8 cellular contexts compared by ENCODE assay signal in the genomic region with DNA sequence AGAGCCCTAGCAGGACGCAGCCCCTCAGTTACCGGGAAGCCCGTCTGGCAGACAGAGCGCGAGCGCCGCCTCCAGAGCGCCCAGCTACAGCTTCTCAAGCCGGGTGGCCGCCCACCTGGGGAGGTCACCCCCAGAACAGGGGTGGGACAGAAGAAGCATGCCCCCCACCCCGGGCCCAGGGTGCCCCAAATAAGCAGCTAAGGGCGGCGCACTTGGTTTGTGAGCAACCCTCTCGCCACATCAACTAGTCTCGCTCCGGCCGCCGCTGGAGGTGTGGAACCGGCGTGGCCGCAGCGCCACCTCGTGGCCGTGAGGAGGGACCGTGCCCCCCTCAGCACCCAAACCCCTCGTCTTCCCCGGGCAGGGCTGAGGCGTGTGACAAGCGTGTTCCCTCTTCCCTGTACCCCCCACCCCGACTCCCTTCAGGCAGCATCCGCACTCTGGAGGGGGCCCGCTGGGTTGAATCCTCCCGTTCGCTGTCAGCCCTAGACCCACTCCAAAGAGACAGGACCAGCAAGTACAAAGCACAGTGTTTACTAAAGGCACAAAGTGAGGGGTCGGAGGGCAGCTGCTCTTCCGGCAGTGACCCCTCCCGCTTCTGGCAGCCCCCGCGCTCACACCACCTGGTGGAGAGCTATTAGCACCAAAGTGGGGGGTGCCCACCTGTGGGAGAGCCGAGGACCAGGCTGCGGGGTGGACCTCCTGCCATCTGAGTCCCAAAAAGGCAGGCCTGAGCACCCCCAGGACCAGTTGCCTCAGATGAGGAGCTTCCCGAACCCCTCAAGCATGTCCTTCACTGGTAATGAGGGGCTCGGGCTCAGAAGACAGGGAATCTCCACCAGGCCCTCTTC. TPM values are rescaled to one million over a fixed set of nuclear protein-coding genes. Genes with fewer than 3 reads are reported as not detected.
DNase-seq lines count a peak whose midpoint lies in the region; ATAC-seq and TF ChIP-seq lines count a peak whose summit lies in the region.

No MANE protein-coding gene starts in this region.

- H3K27ac Mint-ChIP-seq in CD8-positive, alpha-beta memory T cell: peak overlapping the region in 3 of 8 donors; percentile 24 to 37 (median 24)

- H3K4me3 Mint-ChIP-seq in CD8-positive, alpha-beta memory T cell: peak overlapping the region in 6 of 7 donors; percentile 32 to 74 (median 50)

- no peaks in the 10 kb centered on the region for H3K9me3 Mint-ChIP-seq in CD8-positive, alpha-beta memory T cell

- no peaks in the 10 kb centered on the region for H3K9me3 ChIP-seq in CD8-positive, alpha-beta memory T cell (ENCODE audit: low read length)
- no peaks in the 10 kb centered on the region for H3K9me3 ChIP-seq in tibial artery

- H3K27ac ChIP-seq in CD8-positive, alpha-beta memory T cell (ENCODE audit: low read depth, low read length): no peak overlapping the region
- H3K27ac ChIP-seq in tibial artery: peak overlapping the region in 1 of 2 donors; percentile 69

- peak; percentile 58 to 81 (median 69) for DNase-seq in CD8-positive, alpha-beta memory T cell
- DNase-seq in LHCN-M2 (ENCODE audit: low read depth) (peak; percentile 42), SW480 (ENCODE audit: low spot score) (peak; percentile 34), cardiac septum (ENCODE audit: low spot score) (peak; percentile 90), pons (ENCODE audit: low spot score) (peak; percentile 81), tibial artery (peak; percentile 75 to 89)
- peak; percentile 63 for DNase-seq in activated naive CD8-positive, alpha-beta T cell treated with anti-CD3 and anti-CD28 coated beads, Interleukin-2, amount 50 U/mL, for 16 hours (ENCODE audit: low read depth, low spot score)

- peak overlapping the region; percentile 34 for H3K4me3 ChIP-seq in CD8-positive, alpha-beta memory T cell (ENCODE audit: low read length)
- peak overlapping the region; percentile 50 to 55 for H3K4me3 ChIP-seq in tibial artery

- intact Hi-C loops in cardiac septum (cut with DNase I): loop anchor here (1.0 to 5.0 kb wide), 2 partner anchors 226 to 314 kb away; no protein-coding TSS in a partner anchor
- intact Hi-C loops in tibial artery (cut with DNase I; ENCODE audit: low total_unique reads): loop anchor here (2.0 kb wide), 2 partner anchors 81 to 315 kb away; no protein-coding TSS in a partner anchor

- no peaks in the 10 kb centered on the region for H3K27me3 ChIP-seq in CD8-positive, alpha-beta memory T cell (ENCODE audit: insufficient read depth, low read length, poor library complexity, severe bottlenecking)
- H3K27me3 ChIP-seq in tibial artery: no peaks in the 10 kb centered on the region

- TF ChIP-seq CTCF in tibial artery (IDR thresholded peaks at IDR 0.05): peak; percentile 82 to 91

- peaks cover 0 to 32% (median 0%) of the 10 kb centered on the region in 3 donors for H3K36me3 Mint-ChIP-seq in CD8-positive, alpha-beta memory T cell

- peak; percentile 67 for ATAC-seq in GM21381 (IDR thresholded peaks at IDR 0.05; ENCODE audit: unreplicated experiment)

- peaks cover 5% of the 10 kb centered on the region for H3K4me1 ChIP-seq in CD8-positive, alpha-beta memory T cell (ENCODE audit: insufficient read depth, low read length)
- H3K4me1 ChIP-seq in tibial artery: peaks cover 0 to 23% (median 16%) of the 10 kb centered on the region in 4 donors

- H3K27me3 Mint-ChIP-seq in CD8-positive, alpha-beta memory T cell: peaks cover 6 to 11% of the 10 kb centered on the region in 2 donors

- CTCF ChIA-PET in CD8-positive, alpha-beta memory T cell (lab: Charles Lee): interaction anchor here (0.8 to 5.1 kb wide), 32 partner anchors 9 to 388 kb away, joined by 3 to 30 read pairs (median 4); a partner anchor contains a TSS

- POLR2A ChIA-PET in CD8-positive, alpha-beta memory T cell (lab: Charles Lee): interaction anchor here (1.2 kb wide), 1 partner anchor 51 kb away, joined by 3 read pairs; no protein-coding TSS in a partner anchor

- peaks cover 4 to 16% (median 5%) of the 10 kb centered on the region in 3 donors for H3K4me1 Mint-ChIP-seq in CD8-positive, alpha-beta memory T cell

- H3K36me3 ChIP-seq in CD8-positive, alpha-beta memory T cell (ENCODE audit: insufficient read depth, low read length): no peaks in the 10 kb centered on the region
- H3K36me3 ChIP-seq in tibial artery: peaks cover 20 to 45% (median 45%) of the 10 kb centered on the region in 3 donors

RNA-seq across cellular contexts. Expression of a gene that starts 45.4 kb away (rescaled TPM):
- total RNA-seq in CD8-positive, alpha-beta memory T cell: not detected
- not detected for polyA plus RNA-seq in CD8-positive, alpha-beta memory T cell
- total RNA-seq in LHCN-M2 (2014; rRNA removed) (0.23 TPM in 1 of 2 replicates, not detected in the other), cardiac septum (4.3 TPM)
- polyA plus RNA-seq in LHCN-M2 (2012): not detected

RNA-seq across cellular contexts. Expression of a gene that starts 51.7 kb away (rescaled TPM):
- 10 to 100 TPM; 12.0 to 12.5 TPM for total RNA-seq in CD8-positive, alpha-beta memory T cell
- 18.8 TPM for polyA plus RNA-seq in CD8-positive, alpha-beta memory T cell
- 2.4 and 3.6 TPM in 2 replicates for total RNA-seq in LHCN-M2 (2014; rRNA removed)
- 3.1 TPM for polyA plus RNA-seq in LHCN-M2 (2012)
- 45.6 TPM for total RNA-seq in cardiac septum

Comparison
In these comparisons a context has a peak if more than half of its experiments do, and no peak if none do; other contexts are left out.
1. DNase-seq: peak in every context shown above with its lines; median percentile 90 in cardiac septum; 82 in tibial artery; 81 in pons; 69 in CD8-positive, alpha-beta memory T cell; 63 in activated naive CD8-positive, alpha-beta T cell treated with anti-CD3 and anti-CD28 coated beads, Interleukin-2, amount 50 U/mL, for 16 hours; 42 in LHCN-M2; 34 in SW480.